16 cellular contexts compared by ENCODE assay signal in the genomic region with DNA sequence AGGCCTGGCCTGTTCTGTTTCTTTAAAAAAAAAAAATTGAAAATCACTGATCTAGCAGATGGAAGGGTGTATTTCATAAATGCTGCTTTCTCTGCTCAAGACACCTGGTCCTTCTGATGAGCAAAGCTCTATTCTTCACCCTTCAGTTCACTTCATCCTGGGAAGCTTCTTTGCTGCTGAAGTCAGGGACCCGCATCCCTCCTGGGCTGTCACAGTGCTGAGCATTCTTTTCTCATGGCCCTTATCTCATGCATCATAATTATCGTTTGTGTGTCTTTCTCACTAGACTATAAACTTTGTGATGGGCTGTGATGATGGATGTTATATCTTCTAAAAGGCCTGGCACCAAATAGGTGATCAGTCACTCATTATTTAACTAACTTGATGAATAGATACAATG.
A peak's percentile ranks its signal among the peaks of the same experiment; 100 is the strongest.
DNase-seq lines count a peak whose midpoint lies in the region; ATAC-seq and TF ChIP-seq lines count a peak whose summit lies in the region.
"Had no signal": no experiment of that assay in that cellular context is flagged by ENCODE, and none has a peak within 500 bp of the region (broad histone marks: within the 10 kb centered on the region; RNA-seq: fewer than 3 reads in every experiment).

No MANE protein-coding gene starts in this region.

- no peak for TF ChIP-seq POLR2A in sigmoid colon (IDR thresholded peaks at IDR 0.05)

- intact Hi-C loops in sigmoid colon (cut with DNase I) = no loop called here

- H3K4me3 ChIP-seq in sigmoid colon = no peak overlapping the region
- H3K4me3 ChIP-seq: A549 had no signal

- ATAC-seq in GM18502 (IDR thresholded peaks at IDR 0.05; ENCODE audit: poor library complexity, unreplicated experiment) = no peak
- no peak for ATAC-seq in GM18873 (IDR thresholded peaks at IDR 0.05; ENCODE audit: low FRiP score, unreplicated experiment)
- ATAC-seq: A549, HepG2 had no signal

- H3K27me3 ChIP-seq in sigmoid colon = no peaks in the 10 kb centered on the region

- DNase-seq in NCI-H1417 (lab: John Stamatoyannopoulos, UW) (peak in 2 of 3 experiments; percentile 11 to 67), NCI-H1417 treated with DMSO at 0.1 percent for 48 hours (lab: John Stamatoyannopoulos, UW) (no peak), NCI-H2171 treated with DMSO at 0.1 percent for 48 hours (lab: John Stamatoyannopoulos, UW) (peak; percentile 85), left kidney (ENCODE audit: low read depth, low spot score) (peak; percentile 15), sigmoid colon (no peak)
- DNase-seq: AML-193; Caco-2; CD4-positive, alpha-beta T cell; GF-D8; H9 had no signal

- no peaks in the 10 kb centered on the region for H3K36me3 ChIP-seq in sigmoid colon

- no peak overlapping the region for H3K27ac ChIP-seq in sigmoid colon
- H3K27ac ChIP-seq: 22Rv1, A549, C4-2B had no signal

- no peaks in the 10 kb centered on the region for H3K9me3 ChIP-seq in sigmoid colon
- H3K9me3 ChIP-seq: A549, Caco-2 had no signal

- no peak for TF ChIP-seq EP300 in sigmoid colon (IDR thresholded peaks at IDR 0.05)

- WGBS in sigmoid colon, 2 donors = 74 to 86% methylated on average over 2 of the region's 2 CpGs

- H3K4me1 ChIP-seq in sigmoid colon = no peaks in the 10 kb centered on the region
- H3K4me1 ChIP-seq: A549, Caco-2 had no signal

- no peak for TF ChIP-seq CTCF in sigmoid colon (IDR thresholded peaks at IDR 0.05)

Comparison
In these comparisons a context has a peak if more than half of its experiments do, and no peak if none do; other contexts are left out.
1. DNase-seq: peak in NCI-H1417 (2 of 3), NCI-H2171 treated with DMSO at 0.1 percent for 48 hours (single experiment) and left kidney (single experiment); none in NCI-H1417 treated with DMSO at 0.1 percent for 48 hours (single experiment) and sigmoid colon (single experiment).